28 cellular contexts compared by ENCODE assay signal in the genomic region with DNA sequence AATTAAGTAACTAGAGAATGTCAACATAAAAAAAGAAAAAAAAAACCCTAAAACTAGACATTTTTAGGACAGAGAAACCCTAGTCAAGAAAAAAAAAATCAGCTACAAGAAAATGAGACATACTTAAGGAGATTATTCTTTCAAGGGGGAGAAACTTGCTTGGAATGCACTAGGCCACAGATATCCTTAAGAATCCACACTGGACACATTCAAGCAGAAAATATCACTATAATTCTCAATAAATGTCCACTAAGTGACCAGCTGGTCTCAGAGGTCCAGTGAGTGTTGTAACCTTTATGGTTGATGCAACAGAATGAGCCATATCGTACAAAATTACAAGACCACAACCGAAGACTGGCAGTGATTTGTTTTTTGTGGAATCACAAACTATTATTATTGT. TPM values are rescaled to one million over a fixed set of nuclear protein-coding genes. Genes with fewer than 3 reads are reported as not detected.
"Had no signal": no experiment of that assay in that cellular context is flagged by ENCODE, and none has a peak within 500 bp of the region (broad histone marks: within the 10 kb centered on the region; RNA-seq: fewer than 3 reads in every experiment).

No MANE protein-coding gene starts in this region.

- H3K27ac ChIP-seq: hepatocyte, left ventricle myocardium inferior, sigmoid colon, thoracic aorta, vagina, VCaP had no signal

- H3K4me3 ChIP-seq: hepatocyte, left ventricle myocardium inferior, sigmoid colon, thoracic aorta, vagina had no signal

- H3K4me3 Mint-ChIP-seq: activated CD4-positive, alpha-beta T cell treated with anti-CD3 and anti-CD28 coated beads, Interleukin-2, amount 10 ng/mL, durations not matched to agents 7 days and 5 days; activated CD8-positive, alpha-beta T cell treated with anti-CD3 and anti-CD28 coated beads, Interleukin-2, amount 10 ng/mL, durations not matched to agents 7 days and 5 days; activated naive CD4-positive, alpha-beta T cell treated with anti-CD3 and anti-CD28 coated beads, Interleukin-2, amount 50 U/mL, for 24 hours; activated T-helper 1 cell treated with anti-CD3 and anti-CD28 coated beads, Interleukin-12 subunit alpha, Interleukin-12 subunit beta, Interleukin-2, Interleukin-4 antibody, amounts not matched to agents 30 ng/mL and 10 ng/mL and 1 ng/mL, durations not matched to agents 14 hours and 24 hours and 36 hours; naive thymus-derived CD4-positive, alpha-beta T cell; neural crest cell; type B pancreatic cell had no signal

- H3K36me3 ChIP-seq: left ventricle myocardium inferior, sigmoid colon, thoracic aorta, vagina had no signal

- DNase-seq: activated CD4-positive, alpha-beta T cell treated with anti-CD3 and anti-CD28 coated beads, Interleukin-2, amount 10 ng/mL, durations not matched to agents 7 days and 5 days; activated CD4-positive, CD25-positive, alpha-beta regulatory T cell treated with anti-CD3 and anti-CD28 coated beads, Interleukin-2, amount 50 U/mL, for 72 hours; activated CD8-positive, alpha-beta T cell treated with anti-CD3 and anti-CD28 coated beads, Interleukin-2, amount 10 ng/mL, durations not matched to agents 7 days and 5 days; activated gamma-delta T cell; effector CD4-positive, alpha-beta T cell; foreskin melanocyte; glutamatergic neuron; left ventricle myocardium inferior; naive thymus-derived CD4-positive, alpha-beta T cell; sigmoid colon; stimulated activated CD4-positive, alpha-beta T cell treated with anti-CD3 and anti-CD28 coated beads, Interleukin-2, amount 100 ng/mL, for 48 hours; stimulated activated naive CD4-positive, alpha-beta T cell had no signal

- H3K27me3 ChIP-seq: hepatocyte, sigmoid colon, vagina had no signal

- H3K27ac Mint-ChIP-seq: activated CD4-positive, alpha-beta T cell treated with anti-CD3 and anti-CD28 coated beads, Interleukin-2, amount 10 ng/mL, durations not matched to agents 7 days and 5 days; activated CD8-positive, alpha-beta T cell treated with anti-CD3 and anti-CD28 coated beads, Interleukin-2, amount 10 ng/mL, durations not matched to agents 7 days and 5 days; activated naive CD4-positive, alpha-beta T cell treated with anti-CD3 and anti-CD28 coated beads, Interleukin-2, amount 50 U/mL, for 24 hours; activated T-helper 1 cell treated with anti-CD3 and anti-CD28 coated beads, Interleukin-12 subunit alpha, Interleukin-12 subunit beta, Interleukin-2, Interleukin-4 antibody, amounts not matched to agents 30 ng/mL and 10 ng/mL and 1 ng/mL, durations not matched to agents 14 hours and 24 hours and 36 hours; naive thymus-derived CD4-positive, alpha-beta T cell; type B pancreatic cell had no signal

- H3K4me1 ChIP-seq: left ventricle myocardium inferior, sigmoid colon, vagina had no signal

- H3K79me2 ChIP-seq: hepatocyte had no signal

- H2AFZ ChIP-seq: hepatocyte had no signal

- H3K4me2 ChIP-seq: hepatocyte had no signal

- H3K9me3 ChIP-seq: left ventricle myocardium inferior, sigmoid colon, thoracic aorta, vagina had no signal

- H3K27me3 Mint-ChIP-seq: activated naive CD4-positive, alpha-beta T cell treated with anti-CD3 and anti-CD28 coated beads, Interleukin-2, amount 50 U/mL, for 24 hours had no signal

- H3K36me3 Mint-ChIP-seq: activated naive CD4-positive, alpha-beta T cell treated with anti-CD3 and anti-CD28 coated beads, Interleukin-2, amount 50 U/mL, for 24 hours; naive thymus-derived CD4-positive, alpha-beta T cell; type B pancreatic cell had no signal

- H3K9me3 Mint-ChIP-seq: activated CD4-positive, alpha-beta T cell treated with anti-CD3 and anti-CD28 coated beads, Interleukin-2, amount 10 ng/mL, durations not matched to agents 7 days and 5 days; activated naive CD4-positive, alpha-beta T cell treated with anti-CD3 and anti-CD28 coated beads, Interleukin-2, amount 50 U/mL, for 24 hours; activated T-helper 1 cell treated with anti-CD3 and anti-CD28 coated beads, Interleukin-12 subunit alpha, Interleukin-12 subunit beta, Interleukin-2, Interleukin-4 antibody, amounts not matched to agents 30 ng/mL and 10 ng/mL and 1 ng/mL, durations not matched to agents 14 hours and 24 hours and 36 hours; naive thymus-derived CD4-positive, alpha-beta T cell; neural crest cell; type B pancreatic cell had no signal

- FAIRE-seq: endometrium had no signal

- H3K4me1 Mint-ChIP-seq: activated CD4-positive, alpha-beta T cell treated with anti-CD3 and anti-CD28 coated beads, Interleukin-2, amount 10 ng/mL, durations not matched to agents 7 days and 5 days; activated naive CD4-positive, alpha-beta T cell treated with anti-CD3 and anti-CD28 coated beads, Interleukin-2, amount 50 U/mL, for 24 hours; naive thymus-derived CD4-positive, alpha-beta T cell; neural crest cell had no signal

RNA-seq across cellular contexts. Expression of gene IBSP, which starts 15.6 kb away (rescaled TPM):
- total RNA-seq: activated CD4-positive, alpha-beta T cell treated with anti-CD3 and anti-CD28 coated beads, Interleukin-2, amount 10 ng/mL, durations not matched to agents 7 days and 5 days; activated CD8-positive, alpha-beta T cell treated with anti-CD3 and anti-CD28 coated beads, Interleukin-2, amount 10 ng/mL, durations not matched to agents 7 days and 5 days; activated T-helper 1 cell treated with anti-CD3 and anti-CD28 coated beads, Interleukin-12 subunit alpha, Interleukin-12 subunit beta, Interleukin-2, Interleukin-4 antibody, amounts not matched to agents 30 ng/mL and 10 ng/mL and 1 ng/mL, durations not matched to agents 14 hours and 24 hours and 36 hours; epithelial cell of proximal tubule; left ventricle myocardium inferior; lung microvascular endothelial cell; naive thymus-derived CD4-positive, alpha-beta T cell; neural crest cell; omental fat pad; posterior vena cava; renal cortical epithelial cell; sigmoid colon; T-helper 2 cell treated with Interferon-gamma antibody and Interleukin-4, amounts not matched to agents 100 ng/mL and 5 ng/mL, for 36 hours; thoracic aorta; vagina had no signal

RNA-seq across cellular contexts. Expression of gene MEPE, which starts 49.0 kb away (rescaled TPM):
- total RNA-seq: activated CD4-positive, alpha-beta T cell treated with anti-CD3 and anti-CD28 coated beads, Interleukin-2, amount 10 ng/mL, durations not matched to agents 7 days and 5 days; activated CD8-positive, alpha-beta T cell treated with anti-CD3 and anti-CD28 coated beads, Interleukin-2, amount 10 ng/mL, durations not matched to agents 7 days and 5 days; activated T-helper 1 cell treated with anti-CD3 and anti-CD28 coated beads, Interleukin-12 subunit alpha, Interleukin-12 subunit beta, Interleukin-2, Interleukin-4 antibody, amounts not matched to agents 30 ng/mL and 10 ng/mL and 1 ng/mL, durations not matched to agents 14 hours and 24 hours and 36 hours; chondrocyte; epithelial cell of proximal tubule; left ventricle myocardium inferior; lung microvascular endothelial cell; naive thymus-derived CD4-positive, alpha-beta T cell; neural crest cell; omental fat pad; posterior vena cava; renal cortical epithelial cell; sigmoid colon; T-helper 2 cell treated with Interferon-gamma antibody and Interleukin-4, amounts not matched to agents 100 ng/mL and 5 ng/mL, for 36 hours; thoracic aorta; vagina had no signal
